Comparison of ENCODE assay signal across 17 cellular contexts in genomic region chr10:78472542-78472890, GRCh38.
DNase-seq lines count a peak whose midpoint lies in the region; ATAC-seq and TF ChIP-seq lines count a peak whose summit lies in the region.
"Had no signal": no experiment of that assay in that cellular context is flagged by ENCODE, and none has a peak within 500 bp of the region (broad histone marks: within the 10 kb centered on the region; RNA-seq: fewer than 3 reads in every experiment).

No MANE protein-coding gene starts in this region.

- peaks cover 2% of the 10 kb centered on the region for H3K27me3 Mint-ChIP-seq in activated CD8-positive, alpha-beta T cell treated with anti-CD3 and anti-CD28 coated beads, Interleukin-2, amount 10 ng/mL, durations not matched to agents 7 days and 5 days (ENCODE audit: low read depth)
- no peaks in the 10 kb centered on the region for H3K27me3 Mint-ChIP-seq in activated CD8-positive, alpha-beta T cell treated with anti-CD3 and anti-CD28 coated beads for 36 hours
- no peaks in the 10 kb centered on the region for H3K27me3 Mint-ChIP-seq in nephron (ENCODE audit: low read depth)
- no peaks in the 10 kb centered on the region for H3K27me3 Mint-ChIP-seq in T-helper 2 cell treated with Interferon-gamma antibody and Interleukin-4, amounts not matched to agents 5 μg/mL and 100 μg/mL, for 36 hours (ENCODE audit: low read depth)
- H3K27me3 Mint-ChIP-seq: activated CD4-positive, alpha-beta T cell treated with anti-CD3 and anti-CD28 coated beads, Interleukin-2, amount 10 ng/mL, durations not matched to agents 7 days and 5 days had no signal

- peak overlapping the region; percentile 69 for H3K27ac ChIP-seq in ectodermal cell (ENCODE audit: insufficient read depth, low read depth, low read length, poor library complexity, severe bottlenecking)
- peak overlapping the region; percentile 70 to 84 for H3K27ac ChIP-seq in uterus
- H3K27ac ChIP-seq: upper lobe of left lung had no signal

- peaks cover 31% of the 10 kb centered on the region for H3K4me1 ChIP-seq in ectodermal cell (ENCODE audit: control insufficient read depth, insufficient read depth, low read length)
- peaks cover 0 to 9% of the 10 kb centered on the region in 2 donors for H3K4me1 ChIP-seq in uterus
- no peaks in the 10 kb centered on the region for H3K4me1 ChIP-seq in mucosa of descending colon (ENCODE audit: low read depth)
- H3K4me1 ChIP-seq: upper lobe of left lung had no signal

- POLR2A ChIA-PET in activated CD8-positive, alpha-beta T cell treated with anti-CD3 and anti-CD28 coated beads, Interleukin-2, amount 10 ng/mL, durations not matched to agents 7 days and 5 days (lab: Charles Lee), result no interaction called here
- POLR2A ChIA-PET in activated CD8-positive, alpha-beta T cell treated with anti-CD3 and anti-CD28 coated beads for 36 hours (lab: Charles Lee), result no interaction called here

- CTCF ChIA-PET in activated CD8-positive, alpha-beta T cell treated with anti-CD3 and anti-CD28 coated beads, Interleukin-2, amount 10 ng/mL, durations not matched to agents 7 days and 5 days (lab: Charles Lee), result no interaction called here
- CTCF ChIA-PET in activated CD8-positive, alpha-beta T cell treated with anti-CD3 and anti-CD28 coated beads for 36 hours (lab: Charles Lee), result no interaction called here

- DNase-seq in activated CD8-positive, alpha-beta T cell treated with anti-CD3 and anti-CD28 coated beads, Interleukin-2, amount 10 ng/mL, durations not matched to agents 7 days and 5 days, result peak; percentile 8
- no peak for DNase-seq in activated CD8-positive, alpha-beta T cell treated with anti-CD3 and anti-CD28 coated beads for 36 hours
- DNase-seq in uterus (no peak), mucosa of descending colon (no peak), Right ventricle myocardium superior (no peak)
- no peak for DNase-seq in T-helper 2 cell treated with Interferon-gamma antibody and Interleukin-4, amounts not matched to agents 5 μg/mL and 100 μg/mL, for 36 hours (ENCODE audit: low spot score)
- DNase-seq: activated CD4-positive, alpha-beta T cell treated with anti-CD3 and anti-CD28 coated beads, Interleukin-2, amount 10 ng/mL, durations not matched to agents 7 days and 5 days; activated T-cell treated with anti-CD3 and anti-CD28 coated beads, Interleukin-2, amount 50 U/mL, for 4 hours; effector memory CD4-positive, alpha-beta T cell; upper lobe of left lung had no signal

- H3K9me3 Mint-ChIP-seq in activated CD8-positive, alpha-beta T cell treated with anti-CD3 and anti-CD28 coated beads, Interleukin-2, amount 10 ng/mL, durations not matched to agents 7 days and 5 days (ENCODE audit: insufficient read depth), result no peaks in the 10 kb centered on the region
- H3K9me3 Mint-ChIP-seq in activated CD8-positive, alpha-beta T cell treated with anti-CD3 and anti-CD28 coated beads for 36 hours, result no peaks in the 10 kb centered on the region
- peaks cover 4% of the 10 kb centered on the region for H3K9me3 Mint-ChIP-seq in nephron
- H3K9me3 Mint-ChIP-seq in T-helper 2 cell treated with Interferon-gamma antibody and Interleukin-4, amounts not matched to agents 5 μg/mL and 100 μg/mL, for 36 hours, result no peaks in the 10 kb centered on the region
- H3K9me3 Mint-ChIP-seq: activated CD4-positive, alpha-beta T cell treated with anti-CD3 and anti-CD28 coated beads, Interleukin-2, amount 10 ng/mL, durations not matched to agents 7 days and 5 days; activated T-cell treated with anti-CD3 and anti-CD28 coated beads, Interleukin-2, amount 50 U/mL, for 4 hours; stimulated activated effector memory CD8-positive, alpha-beta T cell treated with anti-CD3 and anti-CD28 coated beads, Interleukin-12 subunit alpha, Interleukin-12 subunit beta, amount 100 ng/mL, for 72 hours had no signal

- peaks cover 11% of the 10 kb centered on the region for H3K4me1 Mint-ChIP-seq in activated CD8-positive, alpha-beta T cell treated with anti-CD3 and anti-CD28 coated beads, Interleukin-2, amount 10 ng/mL, durations not matched to agents 7 days and 5 days (ENCODE audit: low read depth)
- no peaks in the 10 kb centered on the region for H3K4me1 Mint-ChIP-seq in activated CD8-positive, alpha-beta T cell treated with anti-CD3 and anti-CD28 coated beads for 36 hours (ENCODE audit: low read depth)
- H3K4me1 Mint-ChIP-seq in nephron, result peaks cover 60% of the 10 kb centered on the region
- no peaks in the 10 kb centered on the region for H3K4me1 Mint-ChIP-seq in T-helper 2 cell treated with Interferon-gamma antibody and Interleukin-4, amounts not matched to agents 5 μg/mL and 100 μg/mL, for 36 hours (ENCODE audit: low read depth)
- H3K4me1 Mint-ChIP-seq: IgD-negative memory B cell; stimulated activated effector memory CD8-positive, alpha-beta T cell treated with anti-CD3 and anti-CD28 coated beads, Interleukin-12 subunit alpha, Interleukin-12 subunit beta, amount 100 ng/mL, for 72 hours had no signal

- no peak for TF ChIP-seq POLR2A in uterus (IDR thresholded peaks at IDR 0.05)

- no peak overlapping the region for H3K4me3 Mint-ChIP-seq in activated CD8-positive, alpha-beta T cell treated with anti-CD3 and anti-CD28 coated beads, Interleukin-2, amount 10 ng/mL, durations not matched to agents 7 days and 5 days
- H3K4me3 Mint-ChIP-seq in activated CD8-positive, alpha-beta T cell treated with anti-CD3 and anti-CD28 coated beads for 36 hours, result no peak overlapping the region
- no peak overlapping the region for H3K4me3 Mint-ChIP-seq in nephron
- H3K4me3 Mint-ChIP-seq in T-helper 2 cell treated with Interferon-gamma antibody and Interleukin-4, amounts not matched to agents 5 μg/mL and 100 μg/mL, for 36 hours, result no peak overlapping the region
- H3K4me3 Mint-ChIP-seq: activated CD4-positive, alpha-beta T cell treated with anti-CD3 and anti-CD28 coated beads, Interleukin-2, amount 10 ng/mL, durations not matched to agents 7 days and 5 days; activated T-cell treated with anti-CD3 and anti-CD28 coated beads, Interleukin-2, amount 50 U/mL, for 4 hours; IgD-negative memory B cell; stimulated activated effector memory CD8-positive, alpha-beta T cell treated with anti-CD3 and anti-CD28 coated beads, Interleukin-12 subunit alpha, Interleukin-12 subunit beta, amount 100 ng/mL, for 72 hours had no signal

- 30 to 37% methylated on average over 7 of the region's 7 CpGs for WGBS in ectodermal cell, 2 experiments

- no peak for TF ChIP-seq CTCF in activated CD8-positive, alpha-beta T cell treated with anti-CD3 and anti-CD28 coated beads for 36 hours (IDR thresholded peaks at IDR 0.05)
- TF ChIP-seq CTCF in nephron (IDR thresholded peaks at IDR 0.05; ENCODE audit: unreplicated experiment in 3 of 3) (no peak), uterus (IDR thresholded peaks at IDR 0.05) (no peak), mucosa of descending colon (IDR thresholded peaks at IDR 0.05) (no peak)

- H3K36me3 Mint-ChIP-seq in activated CD8-positive, alpha-beta T cell treated with anti-CD3 and anti-CD28 coated beads, Interleukin-2, amount 10 ng/mL, durations not matched to agents 7 days and 5 days (ENCODE audit: low read depth), result no peaks in the 10 kb centered on the region
- no peaks in the 10 kb centered on the region for H3K36me3 Mint-ChIP-seq in activated CD8-positive, alpha-beta T cell treated with anti-CD3 and anti-CD28 coated beads for 36 hours (ENCODE audit: low read depth)
- H3K36me3 Mint-ChIP-seq in nephron (ENCODE audit: low read depth), result peaks cover 1% of the 10 kb centered on the region
- no peaks in the 10 kb centered on the region for H3K36me3 Mint-ChIP-seq in T-helper 2 cell treated with Interferon-gamma antibody and Interleukin-4, amounts not matched to agents 5 μg/mL and 100 μg/mL, for 36 hours (ENCODE audit: low read depth)
- H3K36me3 Mint-ChIP-seq: IgD-negative memory B cell; stimulated activated effector memory CD8-positive, alpha-beta T cell treated with anti-CD3 and anti-CD28 coated beads, Interleukin-12 subunit alpha, Interleukin-12 subunit beta, amount 100 ng/mL, for 72 hours had no signal

- H3K27me3 ChIP-seq in ectodermal cell (ENCODE audit: control insufficient read depth, insufficient read depth, low read length, poor library complexity, severe bottlenecking) (no peaks in the 10 kb centered on the region), uterus (no peaks in the 10 kb centered on the region)
- H3K27me3 ChIP-seq: ovary, upper lobe of left lung had no signal

- intact Hi-C loops in activated CD8-positive, alpha-beta T cell treated with anti-CD3 and anti-CD28 coated beads for 36 hours (cut with micrococcal nuclease), result no loop called here
- intact Hi-C loops in uterus (cut with DNase I; ENCODE audit: low total_unique reads) (no loop called here), mucosa of descending colon (cut with DNase I, micrococcal nuclease) (no loop called here), Right ventricle myocardium superior (cut with DNase I) (no loop called here)

- no peaks in the 10 kb centered on the region for H3K9me3 ChIP-seq in ectodermal cell (ENCODE audit: control insufficient read depth, low read length)
- no peaks in the 10 kb centered on the region for H3K9me3 ChIP-seq in uterus
- H3K9me3 ChIP-seq in mucosa of descending colon, result no peaks in the 10 kb centered on the region
- H3K9me3 ChIP-seq: ovary, upper lobe of left lung had no signal

- no peak overlapping the region for H3K27ac Mint-ChIP-seq in activated CD8-positive, alpha-beta T cell treated with anti-CD3 and anti-CD28 coated beads, Interleukin-2, amount 10 ng/mL, durations not matched to agents 7 days and 5 days
- H3K27ac Mint-ChIP-seq in activated CD8-positive, alpha-beta T cell treated with anti-CD3 and anti-CD28 coated beads for 36 hours, result no peak overlapping the region
- peak overlapping the region; percentile 96 to 99 (median 99) for H3K27ac Mint-ChIP-seq in nephron
- no peak overlapping the region for H3K27ac Mint-ChIP-seq in T-helper 2 cell treated with Interferon-gamma antibody and Interleukin-4, amounts not matched to agents 5 μg/mL and 100 μg/mL, for 36 hours
- H3K27ac Mint-ChIP-seq: activated CD4-positive, alpha-beta T cell treated with anti-CD3 and anti-CD28 coated beads, Interleukin-2, amount 10 ng/mL, durations not matched to agents 7 days and 5 days; activated naive CD4-positive, alpha-beta T cell treated with anti-CD3 and anti-CD28 coated beads, Interleukin-2, amount 50 U/mL, for 72 hours; IgD-negative memory B cell; stimulated activated effector memory CD8-positive, alpha-beta T cell treated with anti-CD3 and anti-CD28 coated beads, Interleukin-12 subunit alpha, Interleukin-12 subunit beta, amount 100 ng/mL, for 72 hours had no signal

- no peak for ATAC-seq in activated CD8-positive, alpha-beta T cell treated with anti-CD3 and anti-CD28 coated beads, Interleukin-2, amount 10 ng/mL, durations not matched to agents 7 days and 5 days
- no peak for ATAC-seq in activated CD8-positive, alpha-beta T cell treated with anti-CD3 and anti-CD28 coated beads for 36 hours
- ATAC-seq in mucosa of descending colon (no peak), Right ventricle myocardium superior (ENCODE audit: poor library complexity) (no peak)
- ATAC-seq: activated naive CD4-positive, alpha-beta T cell treated with anti-CD3 and anti-CD28 coated beads, Interleukin-2, amount 50 U/mL, for 72 hours; activated T-cell treated with anti-CD3 and anti-CD28 coated beads, Interleukin-2, amount 50 U/mL, for 4 hours; stimulated activated effector memory CD8-positive, alpha-beta T cell treated with anti-CD3 and anti-CD28 coated beads, Interleukin-12 subunit alpha, Interleukin-12 subunit beta, amount 100 ng/mL, for 72 hours had no signal

- no peaks in the 10 kb centered on the region for H3K36me3 ChIP-seq in ectodermal cell (ENCODE audit: control insufficient read depth, insufficient read depth, low read length)
- no peaks in the 10 kb centered on the region for H3K36me3 ChIP-seq in uterus
- no peaks in the 10 kb centered on the region for H3K36me3 ChIP-seq in mucosa of descending colon (ENCODE audit: low read depth)
- H3K36me3 ChIP-seq: ovary, upper lobe of left lung had no signal

- no peak overlapping the region for H3K4me3 ChIP-seq in ectodermal cell (ENCODE audit: insufficient read depth, low read depth, low read length)
- no peak overlapping the region for H3K4me3 ChIP-seq in uterus
- no peak overlapping the region for H3K4me3 ChIP-seq in mucosa of descending colon
- H3K4me3 ChIP-seq: lung, ovary, upper lobe of left lung had no signal

Comparison
In these comparisons a context has a peak if more than half of its experiments do, and no peak if none do; other contexts are left out.
1. H3K27ac Mint-ChIP-seq: peak in nephron (3 of 3); none in activated CD8-positive, alpha-beta T cell treated with anti-CD3 and anti-CD28 coated beads, Interleukin-2, amount 10 ng/mL, durations not matched to agents 7 days and 5 days (single experiment), activated CD8-positive, alpha-beta T cell treated with anti-CD3 and anti-CD28 coated beads for 36 hours (single experiment) and T-helper 2 cell treated with Interferon-gamma antibody and Interleukin-4, amounts not matched to agents 5 μg/mL and 100 μg/mL, for 36 hours (single experiment).